1 cellular context compared by ENCODE assay signal in the genomic region with DNA sequence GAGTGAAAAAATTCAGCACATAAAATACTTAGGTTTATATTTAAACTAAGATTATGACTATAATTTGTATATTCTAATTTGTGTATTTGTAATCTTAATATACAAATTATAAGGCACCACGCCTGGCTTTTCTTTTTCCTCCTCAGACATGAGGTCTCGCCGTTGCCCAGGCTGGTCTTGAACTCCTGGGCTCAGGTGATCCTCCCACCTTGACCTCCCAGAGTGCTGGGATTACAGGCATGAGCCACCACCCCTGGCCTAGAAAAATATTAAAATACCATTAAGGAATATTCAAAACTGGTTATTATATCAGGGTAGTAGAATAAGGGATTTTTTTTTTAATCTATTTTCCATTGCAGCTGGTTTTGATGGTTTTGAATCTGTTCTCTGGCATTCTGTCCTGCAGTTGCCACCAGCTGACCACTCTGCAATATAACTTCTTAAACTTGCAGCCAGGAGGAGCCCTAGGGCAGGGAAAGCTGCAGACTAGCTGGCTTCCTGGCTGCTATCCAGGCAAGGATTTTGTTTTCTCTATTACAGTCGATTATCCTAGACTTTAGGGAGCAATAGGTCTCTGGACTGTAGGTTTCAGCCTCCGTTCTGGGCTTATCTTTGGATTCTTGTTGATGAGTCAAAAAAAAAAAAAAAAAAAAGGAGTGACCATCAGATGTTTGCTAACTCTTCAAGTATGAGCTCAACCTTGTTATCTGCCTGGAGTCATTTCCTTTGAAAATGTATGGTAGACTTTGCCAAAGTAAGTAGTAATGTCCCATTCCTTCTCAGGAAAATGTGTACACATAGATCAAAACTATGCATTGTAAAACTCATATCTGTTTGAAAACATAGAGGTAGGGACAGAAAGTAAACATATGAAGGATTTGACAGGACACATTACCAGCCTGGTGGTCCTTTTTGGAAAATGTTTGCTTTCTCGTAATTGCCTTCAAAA.
A peak's percentile ranks its signal among the peaks of the same experiment; 100 is the strongest.
TF ChIP-seq lines count a peak whose summit lies in the region.

No MANE protein-coding gene starts in this region.

TF ChIP-seq in GM12878, 131 proteins besides CTCF, POLR2A, EP300 and RAD21 (continued from another document):
- TF ChIP-seq ETV6 (conservative IDR thresholded peaks at IDR 0.05 in 1 of 2, IDR thresholded peaks at IDR 0.05 in 1 of 2; ENCODE audit: borderline replicate concordance in 1 of 2, low read depth in 1 of 2) (no peak), ZNF384 (IDR thresholded peaks at IDR 0.05; ENCODE audit: borderline replicate concordance, low read depth, low read length) (0 out of 2 replicates have a peak, but pooled peaks have one; percentile 28)
